Comparison of ENCODE assay signal across 13 cellular contexts in the genomic region with DNA sequence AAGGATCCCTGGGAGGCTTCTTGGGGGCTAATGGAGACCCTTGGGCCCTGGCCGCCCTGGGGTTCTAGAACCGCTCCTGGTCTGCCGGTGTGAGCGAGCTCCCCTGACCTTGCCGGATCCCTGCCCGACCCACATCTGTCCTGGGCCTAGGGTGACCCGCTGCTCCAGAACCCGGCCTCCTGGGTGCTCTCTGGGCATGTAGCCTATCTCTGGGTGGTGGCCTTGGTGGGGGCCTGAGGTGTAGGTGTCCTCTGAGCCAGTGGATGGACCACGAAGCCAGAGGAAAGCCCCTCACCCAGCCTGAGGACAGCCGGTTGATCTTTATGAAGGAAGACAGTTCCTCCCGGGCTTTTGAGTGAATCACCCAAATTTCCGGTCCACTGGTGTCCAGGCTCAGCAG. TPM values are rescaled to one million over a fixed set of nuclear protein-coding genes. Genes with fewer than 3 reads are reported as not detected.
A peak's percentile ranks its signal among the peaks of the same experiment; 100 is the strongest.
DNase-seq lines count a peak whose midpoint lies in the region; ATAC-seq and TF ChIP-seq lines count a peak whose summit lies in the region.
"Had no signal": no experiment of that assay in that cellular context is flagged by ENCODE, and none has a peak within 500 bp of the region (broad histone marks: within the 10 kb centered on the region; RNA-seq: fewer than 3 reads in every experiment).

No MANE protein-coding gene starts in this region.

- no peaks in the 10 kb centered on the region for H3K9me3 ChIP-seq in BLaER1 treated with 17β-estradiol and CSF1 and Interleukin-3, amounts not matched to agents 10 nM and 100 nM (replicated peaks in 1 of 11)
- no peaks in the 10 kb centered on the region for H3K9me3 ChIP-seq in WERI-Rb-1 (ENCODE audit: severe bottlenecking)
- no peaks in the 10 kb centered on the region for H3K9me3 ChIP-seq in gastrocnemius medialis
- H3K9me3 ChIP-seq in tibial nerve: no peaks in the 10 kb centered on the region
- H3K9me3 ChIP-seq: adrenal gland, ovary had no signal

- H3K9ac ChIP-seq in BLaER1 treated with 17β-estradiol and CSF1 and Interleukin-3, amounts not matched to agents 10 nM and 100 nM: peak overlapping the region in 9 of 11 experiments; percentile 1 to 67 (median 38); a peak in 12 of 22 replicates

- peaks cover 72 to 95% (median 89%) of the 10 kb centered on the region in 11 experiments for H4K20me1 ChIP-seq in BLaER1 treated with 17β-estradiol and CSF1 and Interleukin-3, amounts not matched to agents 10 nM and 100 nM

- no peak for TF ChIP-seq POLR2A in gastrocnemius medialis (IDR thresholded peaks at IDR 0.05)
- no peak for TF ChIP-seq POLR2A in tibial nerve (IDR thresholded peaks at IDR 0.05)

- H3K4me1 ChIP-seq in BLaER1 treated with 17β-estradiol and CSF1 and Interleukin-3, amounts not matched to agents 10 nM and 100 nM: peaks cover 53 to 96% (median 95%) of the 10 kb centered on the region in 10 experiments
- H3K4me1 ChIP-seq in gastrocnemius medialis (peaks cover 7 to 19% of the 10 kb centered on the region in 2 donors), tibial nerve (peaks cover 0 to 34% (median 7%) of the 10 kb centered on the region in 4 donors)

- peaks cover 0 to 33% (median 0%) of the 10 kb centered on the region in 11 experiments; a peak in 5 of 22 replicates for H3K27me3 ChIP-seq in BLaER1 treated with 17β-estradiol and CSF1 and Interleukin-3, amounts not matched to agents 10 nM and 100 nM
- H3K27me3 ChIP-seq in WERI-Rb-1 (ENCODE audit: insufficient read depth, low read depth, severe bottlenecking) (no peaks in the 10 kb centered on the region), gastrocnemius medialis (no peaks in the 10 kb centered on the region), tibial nerve (no peaks in the 10 kb centered on the region)
- H3K27me3 ChIP-seq: adrenal gland, ovary had no signal

- DNase-seq in WERI-Rb-1 (no peak), left lobe of liver (ENCODE audit: low spot score) (no peak), gastrocnemius medialis (no peak), left colon (no peak), tibial nerve (ENCODE audit: low spot score in 2 of 2) (no peak), pons (ENCODE audit: low spot score) (no peak)
- DNase-seq: activated CD4-positive, alpha-beta T cell treated with anti-CD3 and anti-CD28 coated beads for 4 hours; GOT3; NK-92 treated with Interleukin-12 subunit alpha and Interleukin-12 subunit beta, amount 100 ng/mL, for 24 hours; ovary had no signal

- peak overlapping the region; percentile 74 to 93 (median 83) for H3K4me2 ChIP-seq in BLaER1 treated with 17β-estradiol and CSF1 and Interleukin-3, amounts not matched to agents 10 nM and 100 nM

- no peak overlapping the region for H3K4me3 ChIP-seq in BLaER1 treated with 17β-estradiol and CSF1 and Interleukin-3, amounts not matched to agents 10 nM and 100 nM
- H3K4me3 ChIP-seq in WERI-Rb-1 (ENCODE audit: low read depth, low read length) (no peak overlapping the region), gastrocnemius medialis (no peak overlapping the region), tibial nerve (no peak overlapping the region)
- H3K4me3 ChIP-seq: adrenal gland, ovary had no signal

- WGBS in tibial nerve, 2 donors: 90 to 91% methylated on average over 11 to 12 of the region's 12 CpGs

- intact Hi-C loops in gastrocnemius medialis (cut with DNase I; ENCODE audit: low total_unique reads) (no loop called here), left colon (cut with DNase I, micrococcal nuclease) (no loop called here)

- peaks cover 0 to 6% (median 0%) of the 10 kb centered on the region in 11 experiments; a peak in 1 of 22 replicates for H3K36me3 ChIP-seq in BLaER1 treated with 17β-estradiol and CSF1 and Interleukin-3, amounts not matched to agents 10 nM and 100 nM
- H3K36me3 ChIP-seq in WERI-Rb-1 (no peaks in the 10 kb centered on the region), gastrocnemius medialis (no peaks in the 10 kb centered on the region), tibial nerve (peaks cover 0 to 5% (median 0%) of the 10 kb centered on the region in 3 donors)
- H3K36me3 ChIP-seq: adrenal gland, ovary had no signal

- TF ChIP-seq CTCF in WERI-Rb-1 (IDR thresholded peaks at IDR 0.05; ENCODE audit: low read depth, low read length) (no peak), gastrocnemius medialis (IDR thresholded peaks at IDR 0.05 in 4 of 5, conservative IDR thresholded peaks at IDR 0.05 in 1 of 5) (no peak), tibial nerve (IDR thresholded peaks at IDR 0.05) (no peak)

- peak overlapping the region in 8 of 11 experiments; percentile 6 to 61 (median 32); a peak in 13 of 22 replicates for H3K27ac ChIP-seq in BLaER1 treated with 17β-estradiol and CSF1 and Interleukin-3, amounts not matched to agents 10 nM and 100 nM
- H3K27ac ChIP-seq in WERI-Rb-1 (peak overlapping the region; percentile 52), gastrocnemius medialis (peak overlapping the region in 3 of 4 donors; percentile 28 to 48 (median 33)), tibial nerve (no peak overlapping the region)
- H3K27ac ChIP-seq: ovary had no signal

- TF ChIP-seq EP300 in tibial nerve (IDR thresholded peaks at IDR 0.05): no peak

- ATAC-seq in left lobe of liver (peak; percentile 13), gastrocnemius medialis (no peak), left colon (no peak), GM19397 (IDR thresholded peaks at IDR 0.05; ENCODE audit: unreplicated experiment) (no peak)

- in situ Hi-C loops in gastrocnemius medialis (cut with MboI; ENCODE audit: low sequenced_read_pairs in 4 of 4): loop anchor here in 3 of 4 donors (10.0 kb wide), 1 partner anchor 188 kb away; no protein-coding TSS in a partner anchor

RNA-seq across cellular contexts. Expression of a gene that starts 10.7 kb away (rescaled TPM):
- 38.3 TPM for total RNA-seq in left lobe of liver
- 10 to 100 TPM; 45.1 to 89.3 (median 71.3) TPM for total RNA-seq in gastrocnemius medialis
- 100 to 1,000 TPM in 1 of 2 donors, 10 to 100 TPM in 1; 94.7 to 110 TPM for total RNA-seq in left colon
- total RNA-seq in tibial nerve: 100 to 1,000 TPM in 1 of 4 donors, 10 to 100 TPM in 3; 65.1 to 147 (median 83.5) TPM

Comparison
In these comparisons a context has a peak if more than half of its experiments do, and no peak if none do; other contexts are left out.
1. H3K27ac ChIP-seq: peak in BLaER1 treated with 17β-estradiol and CSF1 and Interleukin-3, amounts not matched to agents 10 nM and 100 nM (8 of 11), WERI-Rb-1 (single experiment) and gastrocnemius medialis (3 of 4); none in tibial nerve (0 of 4).